ENCODE assay signal across 4 cellular contexts in the genomic region with DNA sequence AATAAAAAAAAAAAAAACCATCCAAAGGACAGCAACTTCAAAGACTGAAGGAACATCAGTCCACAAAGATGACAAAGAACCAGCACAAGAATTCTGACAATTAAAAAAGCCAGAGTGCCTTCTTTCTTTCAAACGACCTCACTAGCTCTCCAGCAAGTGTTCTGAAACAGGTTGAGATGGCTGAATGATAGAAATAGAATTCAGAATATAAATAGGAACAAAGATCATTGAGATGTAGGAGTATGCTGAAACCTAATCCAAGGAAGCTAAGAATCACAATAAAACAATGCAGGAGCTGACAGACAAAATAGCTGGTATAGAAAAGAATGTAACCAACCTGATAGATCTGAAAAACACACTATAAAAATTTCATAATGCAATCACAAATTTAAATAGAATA.
"Had no signal": no experiment of that assay in that cellular context is flagged by ENCODE, and none has a peak within 500 bp of the region (broad histone marks: within the 10 kb centered on the region; RNA-seq: fewer than 3 reads in every experiment).

No MANE protein-coding gene starts in this region.

- H3K27ac Mint-ChIP-seq: H9 had no signal

- DNase-seq: GM23248, H9, HCEC 1CT, IMR-90 had no signal

- H2AFZ ChIP-seq: GM23248 had no signal

- H3K9ac ChIP-seq: GM23248 had no signal

- H3K4me3 ChIP-seq: GM23248 had no signal

- H3K27ac ChIP-seq: GM23248 had no signal

- H3K4me3 Mint-ChIP-seq: H9 had no signal
